Comparison of ENCODE assay signal across 18 cellular contexts in the genomic region with DNA sequence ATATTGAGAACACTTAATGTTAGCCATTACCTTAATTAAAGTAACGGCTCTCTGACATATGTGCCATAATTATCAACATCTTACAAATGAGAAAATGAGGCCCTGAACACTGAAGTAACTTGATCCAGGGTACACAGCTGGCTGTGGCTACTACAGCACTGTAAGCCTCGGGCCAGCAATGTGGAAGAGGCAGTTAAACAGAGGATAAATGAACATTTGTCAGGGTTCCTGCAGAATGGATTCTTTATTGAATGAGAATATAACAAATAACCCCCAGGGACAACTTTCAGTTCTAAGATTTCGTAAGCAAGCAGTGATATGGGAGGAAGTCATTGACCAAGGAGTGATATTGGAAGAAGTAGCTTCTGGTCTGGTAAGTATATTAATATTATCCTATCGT.
"Had no signal": no experiment of that assay in that cellular context is flagged by ENCODE, and none has a peak within 500 bp of the region (broad histone marks: within the 10 kb centered on the region; RNA-seq: fewer than 3 reads in every experiment).

No MANE protein-coding gene starts in this region.

- H3K27ac Mint-ChIP-seq: endodermal cell, naive B cell, nephron progenitor cell had no signal

- H3K9me3 Mint-ChIP-seq: endodermal cell, nephron progenitor cell had no signal

- DNase-seq: colonic mucosa; dermis blood vessel endothelial cell; effector CD4-positive, alpha-beta T cell; endodermal cell; heart left ventricle; hippocampal formation; left colon; left ventricle myocardium superior; mesenchymal stem cell; midbrain; naive B cell; nephron progenitor cell; stimulated activated CD4-positive, alpha-beta T cell treated with anti-CD3 and anti-CD28 coated beads, Interleukin-2, amount 100 ng/mL, for 24 hours; stimulated activated naive CD4-positive, alpha-beta T cell; stomach; substantia nigra; transverse colon had no signal

- H3K27me3 Mint-ChIP-seq: naive B cell had no signal

- ATAC-seq: heart left ventricle, left colon, left ventricle myocardium superior, sciatic nerve had no signal

- H3K4me1 Mint-ChIP-seq: naive B cell, nephron progenitor cell had no signal

- H3K4me3 Mint-ChIP-seq: endodermal cell, nephron progenitor cell had no signal
